25 cellular contexts compared by ENCODE assay signal in genomic region chr12:57473886-57474285, GRCh38. TPM values are rescaled to one million over a fixed set of nuclear protein-coding genes. Genes with fewer than 3 reads are reported as not detected.
DNase-seq lines count a peak whose midpoint lies in the region; ATAC-seq and TF ChIP-seq lines count a peak whose summit lies in the region.
"Had no signal": no experiment of that assay in that cellular context is flagged by ENCODE, and none has a peak within 500 bp of the region (broad histone marks: within the 10 kb centered on the region; RNA-seq: fewer than 3 reads in every experiment).

No MANE protein-coding gene starts in this region.

- no peak overlapping the region for H3K27ac ChIP-seq in CD8-positive, alpha-beta T cell (ENCODE audit: low read depth, low read length)
- H3K27ac ChIP-seq: A549, brain microvascular endothelial cell, colonic mucosa, esophagus squamous epithelium, gastrocnemius medialis, psoas muscle, RWPE1, stomach, upper lobe of left lung had no signal

- no peak for ATAC-seq in CD8-positive, alpha-beta T cell
- ATAC-seq in activated naive CD8-positive, alpha-beta T cell treated with anti-CD3 and anti-CD28 coated beads, Interleukin-2, amount 10 ng/mL, durations not matched to agents 7 days and 5 days (ENCODE audit: low read depth), result no peak
- no peak for ATAC-seq in natural killer cell treated with Interleukin-12 subunit alpha and Interleukin-12 subunit beta and Interleukin-15 and Interleukin-18, amount 100 ng/mL, for 72 hours
- ATAC-seq: gastrocnemius medialis, psoas muscle, SK-N-SH treated with all-trans-retinoic acid at 6 μM for 48 hours had no signal

- peaks cover 61% of the 10 kb centered on the region for H3K36me3 ChIP-seq in CD8-positive, alpha-beta T cell (ENCODE audit: insufficient read depth, low read length)
- H3K36me3 ChIP-seq: brain microvascular endothelial cell, colonic mucosa, esophagus squamous epithelium, gastrocnemius medialis had no signal

- no peaks in the 10 kb centered on the region for H3K27me3 Mint-ChIP-seq in activated CD4-positive, alpha-beta T cell treated with anti-CD3 and anti-CD28 coated beads, Interleukin-2, amount 10 ng/mL, durations not matched to agents 7 days and 5 days
- no peaks in the 10 kb centered on the region for H3K27me3 Mint-ChIP-seq in CD8-positive, alpha-beta T cell (ENCODE audit: low read depth)
- H3K27me3 Mint-ChIP-seq in activated naive CD8-positive, alpha-beta T cell treated with anti-CD3 and anti-CD28 coated beads, Interleukin-2, amount 10 ng/mL, durations not matched to agents 7 days and 5 days, result no peaks in the 10 kb centered on the region
- H3K27me3 Mint-ChIP-seq in natural killer cell treated with Interleukin-12 subunit alpha and Interleukin-12 subunit beta and Interleukin-15 and Interleukin-18, amount 100 ng/mL, for 72 hours, result no peaks in the 10 kb centered on the region

- H3K9me3 Mint-ChIP-seq in activated CD4-positive, alpha-beta T cell treated with anti-CD3 and anti-CD28 coated beads, Interleukin-2, amount 10 ng/mL, durations not matched to agents 7 days and 5 days, result no peaks in the 10 kb centered on the region
- no peaks in the 10 kb centered on the region for H3K9me3 Mint-ChIP-seq in CD8-positive, alpha-beta T cell
- no peaks in the 10 kb centered on the region for H3K9me3 Mint-ChIP-seq in activated naive CD8-positive, alpha-beta T cell treated with anti-CD3 and anti-CD28 coated beads, Interleukin-2, amount 10 ng/mL, durations not matched to agents 7 days and 5 days
- H3K9me3 Mint-ChIP-seq in natural killer cell treated with Interleukin-12 subunit alpha and Interleukin-12 subunit beta and Interleukin-15 and Interleukin-18, amount 100 ng/mL, for 72 hours, result no peaks in the 10 kb centered on the region

- H3K4me1 ChIP-seq in CD8-positive, alpha-beta T cell (ENCODE audit: insufficient read depth, low read length), result peaks cover 55% of the 10 kb centered on the region
- H3K4me1 ChIP-seq: colonic mucosa had no signal

- no peaks in the 10 kb centered on the region for H3K9me3 ChIP-seq in CD8-positive, alpha-beta T cell (ENCODE audit: low read length)
- H3K9me3 ChIP-seq: A549, colonic mucosa, esophagus squamous epithelium, gastrocnemius medialis, psoas muscle, stomach, upper lobe of left lung had no signal

- CTCF ChIA-PET in activated CD4-positive, alpha-beta T cell treated with anti-CD3 and anti-CD28 coated beads, Interleukin-2, amount 10 ng/mL, durations not matched to agents 7 days and 5 days (lab: Charles Lee), result interaction anchor here (0.5 to 2.4 kb wide), 6 partner anchors 11 to 73 kb away, joined by 3 to 14 read pairs (median 4); partner anchors contain the start of genes DCTN2 and GLI1
- CTCF ChIA-PET in CD8-positive, alpha-beta T cell (lab: Charles Lee), result interaction anchor here (9.4 kb wide), 1 partner anchor 13 kb away, joined by 177 read pairs; the partner anchor contains the start of genes GLI1 and INHBE

- no peaks in the 10 kb centered on the region for H3K27me3 ChIP-seq in CD8-positive, alpha-beta T cell (ENCODE audit: insufficient read depth, low read length)

- H3K4me3 ChIP-seq in CD8-positive, alpha-beta T cell (ENCODE audit: low read depth, low read length), result no peak overlapping the region
- H3K4me3 ChIP-seq: A549, colonic mucosa, esophagus squamous epithelium, gastrocnemius medialis, psoas muscle, stomach, upper lobe of left lung had no signal

- no peak for TF ChIP-seq CTCF in CD8-positive, alpha-beta T cell (IDR thresholded peaks at IDR 0.05)

- H3K4me1 Mint-ChIP-seq in activated CD4-positive, alpha-beta T cell treated with anti-CD3 and anti-CD28 coated beads, Interleukin-2, amount 10 ng/mL, durations not matched to agents 7 days and 5 days, result peaks cover 45% of the 10 kb centered on the region
- H3K4me1 Mint-ChIP-seq in CD8-positive, alpha-beta T cell (ENCODE audit: low read depth), result peaks cover 67% of the 10 kb centered on the region
- peaks cover 36% of the 10 kb centered on the region for H3K4me1 Mint-ChIP-seq in activated naive CD8-positive, alpha-beta T cell treated with anti-CD3 and anti-CD28 coated beads, Interleukin-2, amount 10 ng/mL, durations not matched to agents 7 days and 5 days
- peaks cover 66 to 70% of the 10 kb centered on the region in 2 donors for H3K4me1 Mint-ChIP-seq in natural killer cell treated with Interleukin-12 subunit alpha and Interleukin-12 subunit beta and Interleukin-15 and Interleukin-18, amount 100 ng/mL, for 72 hours (ENCODE audit: low read depth in 2 of 2)

- peaks cover 68% of the 10 kb centered on the region for H3K36me3 Mint-ChIP-seq in activated CD4-positive, alpha-beta T cell treated with anti-CD3 and anti-CD28 coated beads, Interleukin-2, amount 10 ng/mL, durations not matched to agents 7 days and 5 days (ENCODE audit: low read depth)
- H3K36me3 Mint-ChIP-seq in CD8-positive, alpha-beta T cell, result peaks cover 78% of the 10 kb centered on the region
- peaks cover 50% of the 10 kb centered on the region for H3K36me3 Mint-ChIP-seq in activated naive CD8-positive, alpha-beta T cell treated with anti-CD3 and anti-CD28 coated beads, Interleukin-2, amount 10 ng/mL, durations not matched to agents 7 days and 5 days
- H3K36me3 Mint-ChIP-seq in natural killer cell treated with Interleukin-12 subunit alpha and Interleukin-12 subunit beta and Interleukin-15 and Interleukin-18, amount 100 ng/mL, for 72 hours, result peaks cover 15% of the 10 kb centered on the region

- intact Hi-C loops in CD8-positive, alpha-beta T cell (cut with DNase I, micrococcal nuclease), result no loop called here

- H3K4me3 Mint-ChIP-seq in activated CD4-positive, alpha-beta T cell treated with anti-CD3 and anti-CD28 coated beads, Interleukin-2, amount 10 ng/mL, durations not matched to agents 7 days and 5 days, result peak overlapping the region; percentile 49
- peak overlapping the region; percentile 71 for H3K4me3 Mint-ChIP-seq in CD8-positive, alpha-beta T cell
- H3K4me3 Mint-ChIP-seq in activated naive CD8-positive, alpha-beta T cell treated with anti-CD3 and anti-CD28 coated beads, Interleukin-2, amount 10 ng/mL, durations not matched to agents 7 days and 5 days, result peak overlapping the region; percentile 84
- H3K4me3 Mint-ChIP-seq in natural killer cell treated with Interleukin-12 subunit alpha and Interleukin-12 subunit beta and Interleukin-15 and Interleukin-18, amount 100 ng/mL, for 72 hours, result peak overlapping the region; percentile 75

- no peak for DNase-seq in activated CD4-positive, alpha-beta T cell treated with anti-CD3 and anti-CD28 coated beads, Interleukin-2, amount 10 ng/mL, durations not matched to agents 7 days and 5 days
- DNase-seq in activated CD4-positive, alpha-beta T cell treated with anti-CD3 and anti-CD28 coated beads for 48 hours, result no peak
- no peak for DNase-seq in CD8-positive, alpha-beta T cell
- no peak for DNase-seq in activated naive CD8-positive, alpha-beta T cell treated with anti-CD3 and anti-CD28 coated beads, Interleukin-2, amount 10 ng/mL, durations not matched to agents 7 days and 5 days
- peak; percentile 6 for DNase-seq in natural killer cell treated with Interleukin-12 subunit alpha and Interleukin-12 subunit beta and Interleukin-15 and Interleukin-18, amount 100 ng/mL, for 72 hours (ENCODE audit: low spot score)
- DNase-seq in NCI-H345 (lab: John Stamatoyannopoulos, UW) (no peak), SW480 (ENCODE audit: low spot score) (no peak), NOMO-1 (lab: John Stamatoyannopoulos, UW; ENCODE audit: unreplicated experiment in 2 of 2) (no peak)
- DNase-seq: activated CD4-positive, CD25-positive, alpha-beta regulatory T cell treated with anti-CD3 and anti-CD28 coated beads, Interleukin-2, amount 50 U/mL, for 72 hours; brain microvascular endothelial cell; colonic mucosa; esophagus squamous epithelium; gastrocnemius medialis; hypothalamus; KG1; NCI-H146; NCI-H2171 treated with DMSO at 0.1 percent for 48 hours; psoas muscle; stomach; upper lobe of left lung had no signal

- POLR2A ChIA-PET in activated CD4-positive, alpha-beta T cell treated with anti-CD3 and anti-CD28 coated beads, Interleukin-2, amount 10 ng/mL, durations not matched to agents 7 days and 5 days (lab: Charles Lee), result no interaction called here
- POLR2A ChIA-PET in CD8-positive, alpha-beta T cell (lab: Charles Lee), result interaction anchor here (0.6 to 2.1 kb wide), 3 partner anchors 8 to 1044 kb away, joined by 3 to 6 read pairs (median 3); no protein-coding TSS in a partner anchor
- POLR2A ChIA-PET in activated naive CD8-positive, alpha-beta T cell treated with anti-CD3 and anti-CD28 coated beads, Interleukin-2, amount 10 ng/mL, durations not matched to agents 7 days and 5 days (lab: Charles Lee), result interaction anchor here (2.1 to 8.0 kb wide), 2 partner anchors 12 to 46 kb away, joined by 5 to 119 read pairs; partner anchors contain the start of gene GLI1

- H3K27ac Mint-ChIP-seq in activated CD4-positive, alpha-beta T cell treated with anti-CD3 and anti-CD28 coated beads, Interleukin-2, amount 10 ng/mL, durations not matched to agents 7 days and 5 days, result no peak overlapping the region
- H3K27ac Mint-ChIP-seq in CD8-positive, alpha-beta T cell, result peak overlapping the region; percentile 69
- H3K27ac Mint-ChIP-seq in activated naive CD8-positive, alpha-beta T cell treated with anti-CD3 and anti-CD28 coated beads, Interleukin-2, amount 10 ng/mL, durations not matched to agents 7 days and 5 days, result no peak overlapping the region
- peak overlapping the region; percentile 77 to 87 for H3K27ac Mint-ChIP-seq in natural killer cell treated with Interleukin-12 subunit alpha and Interleukin-12 subunit beta and Interleukin-15 and Interleukin-18, amount 100 ng/mL, for 72 hours

RNA-seq across cellular contexts. Expression of gene ARHGAP9, which starts 5.8 kb away (rescaled TPM):
- total RNA-seq in activated CD4-positive, alpha-beta T cell treated with anti-CD3 and anti-CD28 coated beads, Interleukin-2, amount 10 ng/mL, durations not matched to agents 7 days and 5 days, result 100 to 1,000 TPM; 218 to 259 TPM
- total RNA-seq in CD8-positive, alpha-beta T cell, result 100 to 1,000 TPM; 367 to 377 TPM
- total RNA-seq in activated naive CD8-positive, alpha-beta T cell treated with anti-CD3 and anti-CD28 coated beads, Interleukin-2, amount 10 ng/mL, durations not matched to agents 7 days and 5 days, result 100 to 1,000 TPM; 282 to 304 TPM
- 100 to 1,000 TPM; 138 to 154 TPM for total RNA-seq in natural killer cell treated with Interleukin-12 subunit alpha and Interleukin-12 subunit beta and Interleukin-15 and Interleukin-18, amount 100 ng/mL, for 72 hours

RNA-seq across cellular contexts. Expression of gene MARS1, which starts 14.0 kb away (rescaled TPM):
- 100 to 1,000 TPM; 214 to 247 TPM for total RNA-seq in activated CD4-positive, alpha-beta T cell treated with anti-CD3 and anti-CD28 coated beads, Interleukin-2, amount 10 ng/mL, durations not matched to agents 7 days and 5 days
- total RNA-seq in CD8-positive, alpha-beta T cell, result 100 to 1,000 TPM; 213 to 226 TPM
- total RNA-seq in activated naive CD8-positive, alpha-beta T cell treated with anti-CD3 and anti-CD28 coated beads, Interleukin-2, amount 10 ng/mL, durations not matched to agents 7 days and 5 days, result 100 to 1,000 TPM; 293 to 306 TPM
- 100 to 1,000 TPM; 336 to 446 TPM for total RNA-seq in natural killer cell treated with Interleukin-12 subunit alpha and Interleukin-12 subunit beta and Interleukin-15 and Interleukin-18, amount 100 ng/mL, for 72 hours

RNA-seq across cellular contexts. Expression of gene GLI1, which starts 14.3 kb away (rescaled TPM):
- total RNA-seq in activated CD4-positive, alpha-beta T cell treated with anti-CD3 and anti-CD28 coated beads, Interleukin-2, amount 10 ng/mL, durations not matched to agents 7 days and 5 days, result under 1 TPM; 0.52 to 0.94 TPM
- total RNA-seq in CD8-positive, alpha-beta T cell, result 1 to 10 TPM in 1 of 2 experiments, under 1 TPM in 1; 0.67 to 1.2 TPM
- under 1 TPM; 0.54 to 0.86 TPM for total RNA-seq in activated naive CD8-positive, alpha-beta T cell treated with anti-CD3 and anti-CD28 coated beads, Interleukin-2, amount 10 ng/mL, durations not matched to agents 7 days and 5 days
- total RNA-seq in natural killer cell treated with Interleukin-12 subunit alpha and Interleukin-12 subunit beta and Interleukin-15 and Interleukin-18, amount 100 ng/mL, for 72 hours, result 1 to 10 TPM in 1 of 2 donors, under 1 TPM in 1; 0.61 to 1.0 TPM

RNA-seq across cellular contexts. Expression of gene INHBE, which starts 18.8 kb away (rescaled TPM):
- not detected for total RNA-seq in activated CD4-positive, alpha-beta T cell treated with anti-CD3 and anti-CD28 coated beads, Interleukin-2, amount 10 ng/mL, durations not matched to agents 7 days and 5 days
- not detected for total RNA-seq in CD8-positive, alpha-beta T cell
- total RNA-seq in activated naive CD8-positive, alpha-beta T cell treated with anti-CD3 and anti-CD28 coated beads, Interleukin-2, amount 10 ng/mL, durations not matched to agents 7 days and 5 days, result not detected
- under 1 TPM in 1 of 2 donors, not detected in 1; 0.45 TPM for total RNA-seq in natural killer cell treated with Interleukin-12 subunit alpha and Interleukin-12 subunit beta and Interleukin-15 and Interleukin-18, amount 100 ng/mL, for 72 hours
- total RNA-seq: esophagus squamous epithelium, mononuclear cell, stomach had no signal

RNA-seq across cellular contexts. Expression of gene INHBC, which starts 39.3 kb away (rescaled TPM):
- not detected for total RNA-seq in activated CD4-positive, alpha-beta T cell treated with anti-CD3 and anti-CD28 coated beads, Interleukin-2, amount 10 ng/mL, durations not matched to agents 7 days and 5 days
- total RNA-seq in CD8-positive, alpha-beta T cell, result under 1 TPM; 0.17 to 0.24 TPM
- total RNA-seq in activated naive CD8-positive, alpha-beta T cell treated with anti-CD3 and anti-CD28 coated beads, Interleukin-2, amount 10 ng/mL, durations not matched to agents 7 days and 5 days, result under 1 TPM in 1 of 2 experiments, not detected in 1; 0.14 TPM
- total RNA-seq in natural killer cell treated with Interleukin-12 subunit alpha and Interleukin-12 subunit beta and Interleukin-15 and Interleukin-18, amount 100 ng/mL, for 72 hours, result not detected
- total RNA-seq: colonic mucosa, esophagus squamous epithelium, skeletal muscle tissue, upper lobe of left lung had no signal

Comparison
In these comparisons a context has a peak if more than half of its experiments do, and no peak if none do; other contexts are left out.
1. H3K27ac Mint-ChIP-seq: peak in CD8-positive, alpha-beta T cell (single experiment) and natural killer cell treated with Interleukin-12 subunit alpha and Interleukin-12 subunit beta and Interleukin-15 and Interleukin-18, amount 100 ng/mL, for 72 hours (2 of 2); none in activated CD4-positive, alpha-beta T cell treated with anti-CD3 and anti-CD28 coated beads, Interleukin-2, amount 10 ng/mL, durations not matched to agents 7 days and 5 days (single experiment) and activated naive CD8-positive, alpha-beta T cell treated with anti-CD3 and anti-CD28 coated beads, Interleukin-2, amount 10 ng/mL, durations not matched to agents 7 days and 5 days (single experiment).
2. Peak in every context shown above with its lines, with median percentiles within 50 percentile points of each other: H3K4me3 Mint-ChIP-seq.